Comparison of ENCODE assay signal across 1 cellular context in the genomic region with DNA sequence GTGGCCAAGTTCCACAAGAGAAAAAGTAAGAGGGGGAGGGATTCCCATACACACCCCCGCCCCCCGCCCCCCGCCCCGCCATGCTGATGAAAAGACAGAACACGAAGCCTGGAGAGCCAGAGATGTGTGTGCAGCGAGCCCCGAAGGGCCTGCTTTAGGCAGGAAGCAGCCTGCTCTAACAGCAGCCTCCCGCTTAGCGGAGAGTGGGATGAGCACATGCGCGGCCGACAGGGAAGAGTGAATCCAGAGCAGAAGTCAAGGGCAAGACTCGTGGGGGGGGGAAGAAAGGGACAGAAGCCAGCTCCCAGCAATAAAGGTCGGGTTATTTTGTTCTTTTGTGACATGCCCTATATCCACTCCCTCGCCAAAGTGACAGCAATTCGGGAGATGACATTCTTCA.
TF ChIP-seq lines count a peak whose summit lies in the region.

No MANE protein-coding gene starts in this region.

TF ChIP-seq in SK-N-SH treated with all-trans-retinoic acid at 6 μM for 48 hours, 23 proteins besides CTCF, POLR2A, EP300 and RAD21 (continued from another document):
- TF ChIP-seq, protein P1, sequence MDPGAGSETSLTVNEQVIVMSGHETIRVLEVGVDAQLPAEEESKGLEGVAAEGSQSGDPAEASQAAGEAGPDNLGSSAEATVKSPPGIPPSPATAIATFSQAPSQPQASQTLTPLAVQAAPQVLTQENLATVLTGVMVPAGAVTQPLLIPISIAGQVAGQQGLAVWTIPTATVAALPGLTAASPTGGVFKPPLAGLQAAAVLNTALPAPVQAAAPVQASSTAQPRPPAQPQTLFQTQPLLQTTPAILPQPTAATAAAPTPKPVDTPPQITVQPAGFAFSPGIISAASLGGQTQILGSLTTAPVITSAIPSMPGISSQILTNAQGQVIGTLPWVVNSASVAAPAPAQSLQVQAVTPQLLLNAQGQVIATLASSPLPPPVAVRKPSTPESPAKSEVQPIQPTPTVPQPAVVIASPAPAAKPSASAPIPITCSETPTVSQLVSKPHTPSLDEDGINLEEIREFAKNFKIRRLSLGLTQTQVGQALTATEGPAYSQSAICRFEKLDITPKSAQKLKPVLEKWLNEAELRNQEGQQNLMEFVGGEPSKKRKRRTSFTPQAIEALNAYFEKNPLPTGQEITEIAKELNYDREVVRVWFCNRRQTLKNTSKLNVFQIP (CRISPR knock-in tag; IDR thresholded peaks at IDR 0.05; ENCODE audit: borderline replicate concordance, low read depth), result no peak
- TF ChIP-seq OSR1 (CRISPR knock-in tag; IDR thresholded peaks at IDR 0.05) (no peak), ZFP30 (CRISPR knock-in tag; IDR thresholded peaks at IDR 0.05) (no peak)
